Comparison of ENCODE assay signal across 23 cellular contexts in the genomic region with DNA sequence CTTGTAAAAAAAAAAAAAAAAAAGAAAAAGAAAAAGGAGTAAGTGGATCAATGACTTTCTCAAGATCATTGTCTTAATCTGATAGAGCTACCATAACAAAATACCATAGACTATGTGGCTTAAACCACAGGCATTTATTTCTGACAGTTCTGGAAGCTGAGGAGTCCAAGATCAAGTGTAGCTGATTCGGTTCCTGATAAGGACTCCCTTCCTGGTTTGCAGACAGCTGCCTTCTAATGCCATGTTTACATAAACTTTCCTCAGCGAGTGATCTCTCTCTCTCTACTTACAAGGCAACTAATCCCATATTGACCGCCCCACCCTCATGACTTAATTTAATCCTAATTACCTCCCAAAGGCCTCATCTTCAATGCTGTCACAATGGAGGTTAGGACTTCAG. TPM values are rescaled to one million over a fixed set of nuclear protein-coding genes. Genes with fewer than 3 reads are reported as not detected.
"Had no signal": no experiment of that assay in that cellular context is flagged by ENCODE, and none has a peak within 500 bp of the region (broad histone marks: within the 10 kb centered on the region; RNA-seq: fewer than 3 reads in every experiment).

No MANE protein-coding gene starts in this region.

- H3K9me3 ChIP-seq: ascending aorta, esophagus squamous epithelium, lower lobe of right lung, sigmoid colon, spleen, thoracic aorta, upper lobe of left lung had no signal

- H3K36me3 Mint-ChIP-seq: activated naive CD4-positive, alpha-beta T cell treated with anti-CD3 and anti-CD28 coated beads, Interleukin-2, amount 50 U/mL, for 24 hours; stimulated activated memory B cell treated with anti-CD40 and anti-IgM and Interleukin-4, amounts not matched to agents 10 μg/mL and 1 μg/mL and 100 μg/mL, for 72 hours had no signal

- ATAC-seq: activated T-cell treated with anti-CD3 and anti-CD28 coated beads, Interleukin-2, amount 50 U/mL, for 72 hours; foreskin keratinocyte; left colon; lower lobe of right lung; stimulated activated memory B cell treated with anti-CD40 and anti-IgM and Interleukin-4, amounts not matched to agents 10 μg/mL and 1 μg/mL and 100 μg/mL, for 72 hours had no signal

- H3K4me2 ChIP-seq: hepatocyte had no signal

- H3K79me2 ChIP-seq: hepatocyte had no signal

- H3K9me3 Mint-ChIP-seq: activated naive CD4-positive, alpha-beta T cell treated with anti-CD3 and anti-CD28 coated beads, Interleukin-2, amount 50 U/mL, for 24 hours; activated T-cell treated with anti-CD3 and anti-CD28 coated beads, Interleukin-2, amount 50 U/mL, for 72 hours; dendritic cell treated with granulocyte-macrophage colony-stimulating factor and Interleukin-4, amounts not matched to agents 40 ng/mL and 50 ng/mL, for 4 days; nephron; stimulated activated memory B cell treated with anti-CD40 and anti-IgM and Interleukin-4, amounts not matched to agents 10 μg/mL and 1 μg/mL and 100 μg/mL, for 72 hours had no signal

- H3K27me3 ChIP-seq: ascending aorta, upper lobe of left lung had no signal

- H3K4me1 ChIP-seq: ascending aorta, esophagus squamous epithelium, foreskin keratinocyte, lower lobe of right lung, spleen, upper lobe of left lung had no signal

- H3K4me3 Mint-ChIP-seq: activated naive CD4-positive, alpha-beta T cell treated with anti-CD3 and anti-CD28 coated beads, Interleukin-2, amount 50 U/mL, for 24 hours; activated T-cell treated with anti-CD3 and anti-CD28 coated beads, Interleukin-2, amount 50 U/mL, for 72 hours; dendritic cell treated with granulocyte-macrophage colony-stimulating factor and Interleukin-4, amounts not matched to agents 40 ng/mL and 50 ng/mL, for 4 days; nephron; stimulated activated memory B cell treated with anti-CD40 and anti-IgM and Interleukin-4, amounts not matched to agents 10 μg/mL and 1 μg/mL and 100 μg/mL, for 72 hours had no signal

- H3K27ac ChIP-seq: ascending aorta, esophagus squamous epithelium, foreskin keratinocyte, hepatocyte, lower lobe of right lung, sigmoid colon, spleen, thoracic aorta, upper lobe of left lung had no signal

- H3K27ac Mint-ChIP-seq: activated naive CD4-positive, alpha-beta T cell treated with anti-CD3 and anti-CD28 coated beads, Interleukin-2, amount 50 U/mL, for 24 hours; activated T-cell treated with anti-CD3 and anti-CD28 coated beads, Interleukin-2, amount 50 U/mL, for 72 hours; dendritic cell treated with granulocyte-macrophage colony-stimulating factor and Interleukin-4, amounts not matched to agents 40 ng/mL and 50 ng/mL, for 4 days; nephron; stimulated activated memory B cell treated with anti-CD40 and anti-IgM and Interleukin-4, amounts not matched to agents 10 μg/mL and 1 μg/mL and 100 μg/mL, for 72 hours had no signal

- DNase-seq: activated CD4-positive, alpha-beta T cell treated with anti-CD3 and anti-CD28 coated beads, Interleukin-2, amount 50 U/mL, for 4 hours; activated effector memory CD4-positive, alpha-beta T cell treated with anti-CD3 and anti-CD28 coated beads, Interleukin-2, amount 50 U/mL, for 16 hours; activated T-cell treated with anti-CD3 and anti-CD28 coated beads, Interleukin-2, amount 50 U/mL, for 72 hours; effector CD8-positive, alpha-beta T cell; esophagus squamous epithelium; foreskin keratinocyte; islet precursor cell; left colon; lower lobe of right lung; nucleus accumbens; sigmoid colon; spleen; stimulated activated CD4-positive, alpha-beta T cell treated with anti-CD3 and anti-CD28 coated beads, Interleukin-4, amount 100 ng/mL, for 4 hours; upper lobe of left lung had no signal

- H3K4me3 ChIP-seq: ascending aorta, esophagus squamous epithelium, hepatocyte, lower lobe of right lung, sigmoid colon, spleen, thoracic aorta, upper lobe of left lung had no signal

- H2AFZ ChIP-seq: hepatocyte had no signal

- H3K36me3 ChIP-seq: ascending aorta, esophagus squamous epithelium, lower lobe of right lung, sigmoid colon, spleen, thoracic aorta, upper lobe of left lung had no signal

- H3K4me1 Mint-ChIP-seq: activated naive CD4-positive, alpha-beta T cell treated with anti-CD3 and anti-CD28 coated beads, Interleukin-2, amount 50 U/mL, for 24 hours; nephron; stimulated activated memory B cell treated with anti-CD40 and anti-IgM and Interleukin-4, amounts not matched to agents 10 μg/mL and 1 μg/mL and 100 μg/mL, for 72 hours had no signal

RNA-seq across cellular contexts. Expression of a gene that starts 36.5 kb away (rescaled TPM):
- total RNA-seq: activated CD8-positive, alpha-beta memory T cell treated with anti-CD3 and anti-CD28 coated beads for 36 hours; foreskin keratinocyte; left colon; T-helper 2 cell treated with Interferon-gamma antibody and Interleukin-4, amounts not matched to agents 100 ng/mL and 5 ng/mL, for 36 hours had no signal
